In the genomic region with DNA sequence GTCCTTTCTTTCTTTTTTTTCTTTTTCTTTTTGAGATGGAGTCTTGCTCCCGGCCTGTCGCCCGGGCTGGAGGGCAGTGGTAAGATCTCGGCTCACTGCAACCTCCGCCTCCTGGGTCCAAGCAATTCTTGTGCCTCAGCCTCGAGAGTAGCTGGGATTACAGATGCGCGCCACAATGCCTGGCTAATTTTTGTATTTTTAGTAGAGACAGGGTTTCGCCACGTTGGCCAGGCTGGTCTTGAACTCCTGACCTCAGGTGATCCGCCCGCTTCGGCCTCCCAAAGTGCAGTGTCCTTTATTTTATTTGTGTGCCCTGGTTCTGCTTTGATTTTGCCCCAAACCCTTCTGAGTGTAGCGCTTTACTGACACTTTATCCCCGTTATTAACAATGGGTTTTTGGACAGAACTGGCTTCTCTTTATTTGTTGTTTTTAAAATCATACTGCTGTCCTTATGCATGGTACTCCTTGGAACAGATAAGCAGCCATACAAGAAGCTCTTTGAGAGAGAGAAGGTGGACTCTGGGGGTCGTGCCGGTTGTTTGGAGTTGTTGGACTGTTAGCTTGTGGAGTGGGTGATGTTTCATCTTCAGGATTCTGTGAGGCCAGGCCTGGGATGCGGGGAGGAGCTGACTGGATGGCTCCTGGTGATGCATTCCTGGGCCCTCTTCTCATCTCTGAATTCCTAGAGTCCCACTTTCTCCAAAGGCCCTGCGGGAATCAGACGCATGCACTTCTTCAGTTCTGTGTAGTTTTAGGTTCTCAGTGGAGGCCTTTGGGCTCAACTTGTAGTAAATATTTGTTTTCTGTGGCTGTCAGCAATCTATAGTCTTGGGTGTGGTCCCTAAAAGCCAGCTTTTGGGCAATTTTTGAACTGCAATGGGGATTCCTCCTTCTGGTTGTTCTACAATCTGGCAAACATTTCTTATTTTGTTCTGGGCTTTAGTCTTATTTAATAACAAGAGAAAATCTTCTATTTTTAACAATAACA, we compare ENCODE assay signal across 13 cellular contexts. TPM values are rescaled to one million over a fixed set of nuclear protein-coding genes. Genes with fewer than 3 reads are reported as not detected.
DNase-seq lines count a peak whose midpoint lies in the region; ATAC-seq and TF ChIP-seq lines count a peak whose summit lies in the region.
"Had no signal": no experiment of that assay in that cellular context is flagged by ENCODE, and none has a peak within 500 bp of the region (broad histone marks: within the 10 kb centered on the region; RNA-seq: fewer than 3 reads in every experiment).

No MANE protein-coding gene starts in this region.

- POLR2A ChIA-PET in CD4-positive, alpha-beta T cell (lab: Charles Lee) = interaction anchor here (1.0 to 1.3 kb wide), 2 partner anchors 50 to 51 kb away, joined by 3 read pairs; partner anchors contain the start of gene SLU7
- POLR2A ChIA-PET in activated B cell treated with CpG ODN at 0.5 μM for 24 hours (lab: Charles Lee) = interaction anchor here (1.5 to 6.2 kb wide), 5 partner anchors 10 to 50 kb away, joined by 3 to 154 read pairs (median 59); partner anchors contain the start of genes PTTG1 and SLU7

- H3K27me3 ChIP-seq in CD4-positive, alpha-beta T cell (ENCODE audit: control insufficient read depth, insufficient read depth, low read length) = no peaks in the 10 kb centered on the region

- H3K36me3 Mint-ChIP-seq in CD4-positive, alpha-beta T cell (ENCODE audit: low read depth) = no peaks in the 10 kb centered on the region
- H3K36me3 Mint-ChIP-seq in activated B cell treated with CpG ODN at 0.5 μM for 24 hours (ENCODE audit: low read depth) = peaks cover 52% of the 10 kb centered on the region

- CTCF ChIA-PET in CD4-positive, alpha-beta T cell (lab: Charles Lee) = interaction anchor here (4.9 kb wide), 1 partner anchor 30 kb away, joined by 43 read pairs; no protein-coding TSS in a partner anchor
- CTCF ChIA-PET in activated B cell treated with CpG ODN at 0.5 μM for 24 hours (lab: Charles Lee) = interaction anchor here (1.2 to 7.4 kb wide), 2 partner anchors 29 to 38 kb away, joined by 3 to 132 read pairs; no protein-coding TSS in a partner anchor

- DNase-seq in CD4-positive, alpha-beta T cell = no peak
- no peak for DNase-seq in activated B cell treated with CpG ODN at 0.5 μM for 24 hours
- DNase-seq in kidney glomerular epithelial cell (lab: John Stamatoyannopoulos, UW) = peak; percentile 44
- DNase-seq in NCI-H1048 (lab: John Stamatoyannopoulos, UW) = no peak
- DNase-seq in NOMO-1 treated with dmso at 0.1 percent for 144 hours (lab: John Stamatoyannopoulos, UW; ENCODE audit: unreplicated experiment) = no peak
- DNase-seq: Caco-2; NCI-H2171 treated with DMSO at 0.1 percent for 48 hours; SJCRH30; stimulated activated CD4-positive, alpha-beta T cell treated with anti-CD3 and anti-CD28 coated beads, Interleukin-4, amount 100 ng/mL, for 1 hour had no signal

- peaks cover 95% of the 10 kb centered on the region for H3K4me1 Mint-ChIP-seq in CD4-positive, alpha-beta T cell (ENCODE audit: low read depth)
- H3K4me1 Mint-ChIP-seq in activated B cell treated with CpG ODN at 0.5 μM for 24 hours = peaks cover 83% of the 10 kb centered on the region

- H3K4me3 Mint-ChIP-seq in CD4-positive, alpha-beta T cell = peak overlapping the region; percentile 94
- H3K4me3 Mint-ChIP-seq in activated B cell treated with CpG ODN at 0.5 μM for 24 hours = peak overlapping the region; percentile 100

- H3K9me3 Mint-ChIP-seq in CD4-positive, alpha-beta T cell = no peaks in the 10 kb centered on the region
- H3K9me3 Mint-ChIP-seq in activated B cell treated with CpG ODN at 0.5 μM for 24 hours = no peaks in the 10 kb centered on the region

- TF ChIP-seq CTCF in CD4-positive, alpha-beta T cell (IDR thresholded peaks at IDR 0.05) = no peak
- no peak for TF ChIP-seq CTCF in activated B cell treated with CpG ODN at 0.5 μM for 24 hours (IDR thresholded peaks at IDR 0.05)

- peak overlapping the region; percentile 88 for H3K27ac Mint-ChIP-seq in CD4-positive, alpha-beta T cell
- H3K27ac Mint-ChIP-seq in activated B cell treated with CpG ODN at 0.5 μM for 24 hours = peak overlapping the region; percentile 100

- peak; percentile 27 for TF ChIP-seq POLR2A in GM18505 (IDR thresholded peaks at IDR 0.05; ENCODE audit: borderline replicate concordance, extremely low read depth, insufficient read depth, insufficient read length)

- no peaks in the 10 kb centered on the region for H3K9me3 ChIP-seq in CD4-positive, alpha-beta T cell (ENCODE audit: control insufficient read depth, low read length)
- H3K9me3 ChIP-seq: Caco-2, neutrophil, SJCRH30 had no signal

- ATAC-seq in CD4-positive, alpha-beta T cell (ENCODE audit: poor library complexity) = no peak
- ATAC-seq in GM18505 (IDR thresholded peaks at IDR 0.05; ENCODE audit: unreplicated experiment) (no peak), activated B cell treated with CpG ODN at 0.5 μM for 24 hours (ENCODE audit: low read depth) (no peak), HG03457 (IDR thresholded peaks at IDR 0.05; ENCODE audit: unreplicated experiment) (no peak), GM21528 (IDR thresholded peaks at IDR 0.05; ENCODE audit: low FRiP score, unreplicated experiment) (no peak)

- H3K27me3 Mint-ChIP-seq in CD4-positive, alpha-beta T cell = no peaks in the 10 kb centered on the region
- no peaks in the 10 kb centered on the region for H3K27me3 Mint-ChIP-seq in activated B cell treated with CpG ODN at 0.5 μM for 24 hours

- H3K27ac ChIP-seq in CD4-positive, alpha-beta T cell (ENCODE audit: low read depth, low read length) = no peak overlapping the region
- H3K27ac ChIP-seq: neutrophil, SJCRH30 had no signal

- intact Hi-C loops in CD4-positive, alpha-beta T cell (cut with DNase I, micrococcal nuclease) = loop anchor here in 1 of 2 experiments (2.0 to 5.0 kb wide), 2 partner anchors 31 to 47 kb away; partner anchors contain the start of gene PTTG1
- intact Hi-C loops in activated B cell treated with CpG ODN at 0.5 μM for 24 hours (cut with micrococcal nuclease) = loop anchor here (2.0 to 5.0 kb wide), 2 partner anchors 13 to 1012 kb away; no protein-coding TSS in a partner anchor

RNA-seq across cellular contexts. Expression of gene PTTG1, which starts 47.8 kb away (rescaled TPM):
- 10 to 100 TPM; 15.1 to 17.6 TPM for total RNA-seq in CD4-positive, alpha-beta T cell
- total RNA-seq in activated B cell treated with CpG ODN at 0.5 μM for 24 hours = 15.3 and 16.8 TPM in 2 replicates

RNA-seq across cellular contexts. Expression of gene SLU7, which starts 50.6 kb away (rescaled TPM):
- 100 to 1,000 TPM in 1 of 2 experiments, 10 to 100 TPM in 1; 99.9 to 106 TPM for total RNA-seq in CD4-positive, alpha-beta T cell
- total RNA-seq in activated B cell treated with CpG ODN at 0.5 μM for 24 hours = 58.5 and 59.3 TPM in 2 replicates
